ENCODE assay signal across 21 cellular contexts in genomic region chr14:22773162-22774010, GRCh38. TPM values are rescaled to one million over a fixed set of nuclear protein-coding genes. Genes with fewer than 3 reads are reported as not detected.
A peak's percentile ranks its signal among the peaks of the same experiment; 100 is the strongest.
DNase-seq lines count a peak whose midpoint lies in the region; ATAC-seq and TF ChIP-seq lines count a peak whose summit lies in the region.
"Had no signal": no experiment of that assay in that cellular context is flagged by ENCODE, and none has a peak within 500 bp of the region (broad histone marks: within the 10 kb centered on the region; RNA-seq: fewer than 3 reads in every experiment).

No MANE protein-coding gene starts in this region.

- H3K27me3 ChIP-seq in Caco-2 (replicated peaks; ENCODE audit: control insufficient read depth, insufficient read depth, low read length) (no peaks in the 10 kb centered on the region), left lung (no peaks in the 10 kb centered on the region)
- H3K27me3 ChIP-seq: esophagus squamous epithelium, tibial artery had no signal

- POLR2A ChIA-PET in Caco-2 (lab: Charles Lee): interaction anchor here (0.9 kb wide), 1 partner anchor 48 kb away, joined by 3 read pairs; no protein-coding TSS in a partner anchor
- POLR2A ChIA-PET in WTC11 (lab: Charles Lee): no interaction called here

- no peaks in the 10 kb centered on the region for H3K9me3 ChIP-seq in Caco-2
- no peaks in the 10 kb centered on the region for H3K9me3 ChIP-seq in left lung
- H3K9me3 ChIP-seq: esophagus squamous epithelium, left ventricle myocardium inferior, tibial artery had no signal

- CTCF ChIA-PET in Caco-2 (lab: Charles Lee) (no interaction called here), WTC11 (lab: Charles Lee) (interaction anchor here (0.7 to 3.0 kb wide), 6 partner anchors 49 to 203 kb away, joined by 3 to 12 read pairs (median 4); no protein-coding TSS in a partner anchor)

- ATAC-seq in WTC11 (no peak), left lung (no peak), HG02852 (IDR thresholded peaks at IDR 0.05; ENCODE audit: unreplicated experiment) (no peak), GM18861 (IDR thresholded peaks at IDR 0.05; ENCODE audit: unreplicated experiment) (no peak)

- BruUV-seq in Caco-2 (replicated peaks; lab: Mats Ljungman, UMichigan): TSS peak; percentile 96

- H3K4me3 ChIP-seq in Caco-2 (ENCODE audit: low read depth, low read length) (no peak overlapping the region), left lung (no peak overlapping the region)
- H3K4me3 ChIP-seq: esophagus squamous epithelium, left ventricle myocardium inferior, tibial artery had no signal

- H3K27ac Mint-ChIP-seq in Caco-2 (ENCODE audit: unreplicated experiment) (no peak overlapping the region), WTC11 (peak overlapping the region; percentile 42)

- H3K36me3 Mint-ChIP-seq in Caco-2 (ENCODE audit: insufficient read depth, unreplicated experiment): peaks cover 100% of the 10 kb centered on the region
- H3K36me3 Mint-ChIP-seq in WTC11: peaks cover 41% of the 10 kb centered on the region

- peaks cover 22% of the 10 kb centered on the region for H3K4me1 Mint-ChIP-seq in Caco-2 (ENCODE audit: low read depth, unreplicated experiment)
- H3K4me1 Mint-ChIP-seq in WTC11: peaks cover 3% of the 10 kb centered on the region; the same call in 1 of the 2 replicates

- H3K4me1 ChIP-seq in Caco-2: no peaks in the 10 kb centered on the region
- peaks cover 0 to 21% of the 10 kb centered on the region in 2 donors for H3K4me1 ChIP-seq in left lung

- H3K4me3 Mint-ChIP-seq in Caco-2 (ENCODE audit: unreplicated experiment) (no peak overlapping the region), WTC11 (no peak overlapping the region)
- H3K4me3 Mint-ChIP-seq: central memory CD8-positive, alpha-beta T cell; dendritic cell treated with granulocyte-macrophage colony-stimulating factor and Interleukin-4, amounts not matched to agents 40 ng/mL and 50 ng/mL, for 4 days had no signal

- intact Hi-C loops in Caco-2 (cut with micrococcal nuclease; ENCODE audit: unreplicated experiment) (no loop called here), left lung (cut with DNase I) (no loop called here)

- H3K27ac ChIP-seq in left lung: peak overlapping the region; percentile 13 to 28
- H3K27ac ChIP-seq: C4-2B, esophagus squamous epithelium, tibial artery had no signal

- no peak for TF ChIP-seq CTCF in Caco-2 (IDR thresholded peaks at IDR 0.05; ENCODE audit: insufficient read depth in 1 of 2, low read depth in 1 of 2, low read length in 1 of 2, severe bottlenecking in 1 of 2, unreplicated experiment in 1 of 2)
- TF ChIP-seq CTCF in WTC11 (IDR thresholded peaks at IDR 0.05): no peak
- no peak for TF ChIP-seq CTCF in left lung (IDR thresholded peaks at IDR 0.05)

- H3K36me3 ChIP-seq in Caco-2 (ENCODE audit: control insufficient read depth, insufficient read depth, low read length) (peaks cover 11% of the 10 kb centered on the region), left lung (peaks cover 5 to 79% of the 10 kb centered on the region in 2 donors)

- H3K9me3 Mint-ChIP-seq in Caco-2 (ENCODE audit: unreplicated experiment) (no peaks in the 10 kb centered on the region), WTC11 (no peaks in the 10 kb centered on the region)
- H3K9me3 Mint-ChIP-seq: central memory CD8-positive, alpha-beta T cell; dendritic cell treated with granulocyte-macrophage colony-stimulating factor and Interleukin-4, amounts not matched to agents 40 ng/mL and 50 ng/mL, for 4 days had no signal

- DNase-seq in Caco-2 (no peak), WTC11 (ENCODE audit: low spot score) (no peak), left lung (no peak), D341Med (ENCODE audit: low spot score) (no peak)
- DNase-seq: esophagus squamous epithelium, foreskin melanocyte, hippocampal formation, Karpas-422, left ventricle myocardium inferior, NCI-H1436, NCI-H2081 treated with DMSO at 0.1 percent for 48 hours, NCI-H226, NCI-H69, SW 1271, T1000, tibial artery had no signal

- H3K27me3 Mint-ChIP-seq in Caco-2 (ENCODE audit: insufficient read depth, unreplicated experiment) (no peaks in the 10 kb centered on the region), WTC11 (ENCODE audit: low read depth) (no peaks in the 10 kb centered on the region)
- H3K27me3 Mint-ChIP-seq: central memory CD8-positive, alpha-beta T cell; dendritic cell treated with granulocyte-macrophage colony-stimulating factor and Interleukin-4, amounts not matched to agents 40 ng/mL and 50 ng/mL, for 4 days had no signal

TF ChIP-seq in WTC11, 78 proteins besides CTCF, POLR2A, EP300 and RAD21:
- no peak for TF ChIP-seq MLX (CRISPR knock-in tag; IDR thresholded peaks at IDR 0.05)
TF ChIP-seq in WTC11: peak in this region for 0.

RNA-seq across cellular contexts. Expression of gene OXA1L, which starts 6.9 kb away (rescaled TPM):
- total RNA-seq in Caco-2 (2022): 110 and 116 TPM in 2 replicates
- 133 to 138 TPM (median 135 TPM) in 3 replicates for total RNA-seq in WTC11 (2021)
- total RNA-seq in left lung: 10 to 100 TPM; 92.5 to 95.6 TPM

RNA-seq across cellular contexts. Expression of gene SLC7A7, which starts 41.8 kb away (rescaled TPM):
- 380 and 443 TPM in 2 replicates for total RNA-seq in Caco-2 (2022)
- total RNA-seq in WTC11 (2021): 3.0 to 4.3 TPM (median 4.2 TPM) in 3 replicates
- 10 to 100 TPM; 41.2 to 67.6 TPM for total RNA-seq in left lung

RNA-seq across cellular contexts. Expression of gene MRPL52, which starts 56.3 kb away (rescaled TPM):
- total RNA-seq in Caco-2 (2022) (149 TPM in 2 replicates), WTC11 (2021) (170 to 200 TPM (median 200 TPM) in 3 replicates), left lung (10 to 100 TPM; 72.3 to 84.7 TPM)
